Comparison of ENCODE assay signal across 10 cellular contexts in the genomic region with DNA sequence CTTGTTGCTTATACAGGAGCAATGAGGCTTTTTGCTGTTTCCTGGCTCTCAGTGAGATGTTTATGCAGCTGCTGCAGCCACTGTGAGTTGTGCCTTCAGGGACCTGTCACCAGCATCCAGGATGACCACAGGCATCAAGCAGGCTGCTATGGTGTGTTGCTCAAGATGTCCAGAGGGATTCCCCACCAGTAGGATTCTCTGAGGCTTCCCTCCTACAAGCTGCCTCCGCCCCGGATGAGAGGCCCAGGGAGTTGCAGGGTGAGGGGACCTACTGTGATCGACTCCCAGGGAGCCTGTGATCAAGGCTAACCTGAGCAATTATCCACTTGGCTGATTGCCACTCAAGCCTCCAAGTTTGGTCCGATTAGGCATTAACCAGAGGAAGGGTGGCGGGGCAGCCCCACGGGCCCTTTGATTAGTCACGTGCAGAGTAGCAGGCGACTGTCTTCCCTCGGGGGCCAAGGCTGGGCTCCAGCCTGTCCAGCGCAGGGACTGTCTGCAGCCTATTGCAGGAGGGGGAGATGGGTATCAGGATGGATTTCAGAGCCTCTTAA. TPM values are rescaled to one million over a fixed set of nuclear protein-coding genes. Genes with fewer than 3 reads are reported as not detected.
A peak's percentile ranks its signal among the peaks of the same experiment; 100 is the strongest.
DNase-seq lines count a peak whose midpoint lies in the region; ATAC-seq, FAIRE-seq and TF ChIP-seq lines count a peak whose summit lies in the region.
"Had no signal": no experiment of that assay in that cellular context is flagged by ENCODE, and none has a peak within 500 bp of the region (broad histone marks: within the 10 kb centered on the region; RNA-seq: fewer than 3 reads in every experiment).

No MANE protein-coding gene starts in this region.

- intact Hi-C loops in pancreas (cut with DNase I): no loop called here

- no peaks in the 10 kb centered on the region for H3K4me1 ChIP-seq in pancreas

- DNase-seq in NCI-H146 (lab: John Stamatoyannopoulos, UW) (peak; percentile 60), pancreas (peak in 3 of 6 donors; percentile 19 to 65 (median 31)), HTR-8/SVneo (ENCODE audit: insufficient read length, low spot score) (no peak), GM19240 (ENCODE audit: insufficient read length, low spot score) (no peak)
- no peak for DNase-seq in activated CD4-positive, CD25-positive, alpha-beta regulatory T cell (lab: John Stamatoyannopoulos, UW)
- DNase-seq: activated naive CD4-positive, alpha-beta T cell treated with Interleukin-2 at 50 U/mL for 16 hours; ovary had no signal

- TF ChIP-seq CTCF in pancreas (IDR thresholded peaks at IDR 0.05): no peak

- no peaks in the 10 kb centered on the region for H3K9me3 ChIP-seq in pancreas
- H3K9me3 ChIP-seq: ovary had no signal

- no peak overlapping the region for H3K4me3 ChIP-seq in pancreas
- H3K4me3 ChIP-seq: ovary had no signal

- H3K36me3 ChIP-seq in pancreas: no peaks in the 10 kb centered on the region
- H3K36me3 ChIP-seq: ovary had no signal

- FAIRE-seq in pancreas (lab: Jason Lieb, UNC): no peak
- no peak for FAIRE-seq in HTR-8/SVneo (lab: Jason Lieb, UNC)
- FAIRE-seq: H54 had no signal

- WGBS in pancreas, 2 donors: 10 to 28% methylated on average over 10 of the region's 10 CpGs

- peak; percentile 72 for ATAC-seq in GM18517 (IDR thresholded peaks at IDR 0.05; ENCODE audit: unreplicated experiment)
- peak; percentile 68 for ATAC-seq in GM21737 (IDR thresholded peaks at IDR 0.05; ENCODE audit: unreplicated experiment)
- ATAC-seq in pancreas: peak; percentile 21 to 55 (median 43)

- no peaks in the 10 kb centered on the region for H3K27me3 ChIP-seq in pancreas
- H3K27me3 ChIP-seq: ovary had no signal

- H3K27ac ChIP-seq in pancreas: no peak overlapping the region
- H3K27ac ChIP-seq: ovary had no signal

RNA-seq across cellular contexts. Expression of gene FAT2, which starts 1.8 kb away (rescaled TPM):
- total RNA-seq in pancreas: under 1 TPM in 3 of 6 donors, not detected in 3; under 0.01 to 0.06 (median 0.06) TPM
- under 1 TPM in 1 of 2 donors, not detected in 1; under 0.01 TPM for polyA plus RNA-seq in pancreas
